Comparison of ENCODE assay signal across 36 cellular contexts in genomic region chr18:46550609-46551008, GRCh38.
"Had no signal": no experiment of that assay in that cellular context is flagged by ENCODE, and none has a peak within 500 bp of the region (broad histone marks: within the 10 kb centered on the region; RNA-seq: fewer than 3 reads in every experiment).

No MANE protein-coding gene starts in this region.

- DNase-seq: MG63, MM.1S, MV-4-11, NCI-H1048, NCI-H1092, NCI-H1092 treated with DMSO at 0.1 percent for 48 hours, NCI-H1105, NCI-H1105 treated with DMSO at 0.1 percent for 48 hours, NCI-H1417, NCI-H1417 treated with DMSO at 0.1 percent for 48 hours, NCI-H1436, NCI-H1436 treated with DMSO at 0.1 percent for 48 hours, NCI-H146, NCI-H1694, NCI-H1694 treated with DMSO at 0.1 percent for 48 hours, NCI-H187, NCI-H187 treated with DMSO at 0.1 percent for 48 hours, NCI-H1930, NCI-H2029, NCI-H2029 treated with DMSO at 0.1 percent for 48 hours, NCI-H2081, NCI-H2081 treated with DMSO at 0.1 percent for 48 hours, NCI-H2107, NCI-H2171, NCI-H2171 treated with DMSO at 0.1 percent for 48 hours, NCI-H2227 treated with DMSO at 0.1 percent for 48 hours, NCI-H226, NCI-H345, NCI-H446, NCI-H446 treated with DMSO at 0.1 percent for 48 hours, NCI-H510A, NCI-H510A treated with DMSO at 0.1 percent for 48 hours, NCI-H524, NCI-H524 treated with DMSO at 0.1 percent for 48 hours, NCI-H526, NCI-H526 treated with DMSO at 0.1 percent for 48 hours had no signal

- H3K4me3 ChIP-seq: MG63 had no signal

- H3K9me3 ChIP-seq: MG63 had no signal

- H3K27me3 ChIP-seq: MG63 had no signal

- H3K36me3 ChIP-seq: MG63 had no signal
